Comparison of ENCODE assay signal across 8 cellular contexts in the genomic region with DNA sequence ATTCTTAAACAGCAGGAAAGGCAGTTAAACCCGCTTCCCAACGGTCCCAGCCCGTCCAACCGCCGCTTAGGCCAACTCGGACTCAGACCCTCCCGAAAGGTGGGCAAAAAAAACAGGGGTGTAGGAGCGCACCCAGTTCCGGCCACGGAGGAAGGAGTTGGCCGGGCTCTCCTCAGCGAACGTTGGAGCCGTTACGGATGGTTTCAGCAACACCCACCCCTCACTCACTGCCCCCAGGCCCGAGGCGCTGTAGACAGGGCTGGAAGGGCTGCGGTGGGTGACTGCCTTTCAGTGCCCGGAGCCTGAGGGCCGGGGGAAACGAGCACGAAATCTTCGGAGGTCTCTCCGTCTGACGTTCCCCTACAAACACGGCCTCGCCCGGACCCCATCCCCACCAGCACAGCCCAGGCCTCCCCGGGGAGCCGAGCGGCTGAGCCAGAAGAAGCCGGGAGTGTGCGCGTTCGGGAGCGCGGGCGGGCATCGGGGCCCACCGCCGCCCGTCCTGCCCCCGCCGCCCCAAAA. TPM values are rescaled to one million over a fixed set of nuclear protein-coding genes. Genes with fewer than 3 reads are reported as not detected.
A peak's percentile ranks its signal among the peaks of the same experiment; 100 is the strongest.
DNase-seq lines count a peak whose midpoint lies in the region; TF ChIP-seq lines count a peak whose summit lies in the region.

No MANE protein-coding gene starts in this region.

- H3K4me1 ChIP-seq in Peyer's patch = peaks cover 0 to 18% (median 1%) of the 10 kb centered on the region in 4 donors

- no peak for TF ChIP-seq POLR2A in Peyer's patch (IDR thresholded peaks at IDR 0.05)

- DNase-seq in NCI-H510A (lab: John Stamatoyannopoulos, UW) = peak; percentile 9
- no peak for DNase-seq in NCI-H510A treated with DMSO at 0.1 percent for 48 hours (lab: John Stamatoyannopoulos, UW)
- peak in 1 of 3 donors; percentile 57 for DNase-seq in Peyer's patch
- no peak for DNase-seq in brain microvascular endothelial cell
- DNase-seq in islet precursor cell = peak; percentile 72
- DNase-seq in stimulated activated CD4-positive, alpha-beta T cell treated with anti-CD3 and anti-CD28 coated beads, Interleukin-1b, Interleukin-23, amount 100 ng/mL, for 48 hours = peak; percentile 18
- DNase-seq in effector CD8-positive, alpha-beta T cell (lab: John Stamatoyannopoulos, UW) = no peak
- no peak for DNase-seq in cerebellar nuclear complex (lab: John Stamatoyannopoulos, UW)

- in situ Hi-C loops in brain microvascular endothelial cell (cut with HindIII; ENCODE audit: low pct_ligation_motif_present, low sequenced_read_pairs) = no loop called here

- TF ChIP-seq CTCF in Peyer's patch (IDR thresholded peaks at IDR 0.05) = no peak
- TF ChIP-seq CTCF in brain microvascular endothelial cell (IDR thresholded peaks at IDR 0.05; ENCODE audit: low read depth, low read length, missing control alignments) = no peak

- peak overlapping the region; percentile 86 to 93 (median 88) for H3K27ac ChIP-seq in Peyer's patch
- peak overlapping the region; percentile 87 for H3K27ac ChIP-seq in brain microvascular endothelial cell

- H3K36me3 ChIP-seq in Peyer's patch (no peaks in the 10 kb centered on the region), brain microvascular endothelial cell (replicated peaks) (peaks cover 2% of the 10 kb centered on the region)

- H3K9me3 ChIP-seq in Peyer's patch = no peaks in the 10 kb centered on the region

- H3K27me3 ChIP-seq in Peyer's patch (no peaks in the 10 kb centered on the region), brain microvascular endothelial cell (replicated peaks) (no peaks in the 10 kb centered on the region)

- H3K4me3 ChIP-seq in Peyer's patch = peak overlapping the region; percentile 77 to 98 (median 89)
- H3K4me3 ChIP-seq in brain microvascular endothelial cell (ENCODE audit: low read depth, low read length) = peak overlapping the region; percentile 86

RNA-seq across cellular contexts. Expression of a gene that starts 1.3 kb away (rescaled TPM):
- total RNA-seq in Peyer's patch = 10 to 100 TPM; 43.8 to 66.8 (median 51.9) TPM

RNA-seq across cellular contexts. Expression of a gene that starts 3.8 kb away (rescaled TPM):
- not detected for total RNA-seq in Peyer's patch

Comparison
In these comparisons a context has a peak if more than half of its experiments do, and no peak if none do; other contexts are left out.
1. DNase-seq: peak in NCI-H510A (single experiment), islet precursor cell (single experiment) and stimulated activated CD4-positive, alpha-beta T cell treated with anti-CD3 and anti-CD28 coated beads, Interleukin-1b, Interleukin-23, amount 100 ng/mL, for 48 hours (single experiment); none in NCI-H510A treated with DMSO at 0.1 percent for 48 hours (single experiment), brain microvascular endothelial cell (single experiment), effector CD8-positive, alpha-beta T cell (single experiment) and cerebellar nuclear complex (0 of 2).